In genomic region chrX:14598330-14598729, GRCh38 we compare ENCODE assay signal across 15 cellular contexts.
"Had no signal": no experiment of that assay in that cellular context is flagged by ENCODE, and none has a peak within 500 bp of the region (broad histone marks: within the 10 kb centered on the region; RNA-seq: fewer than 3 reads in every experiment).

No MANE protein-coding gene starts in this region.

- H3K4me3 ChIP-seq: coronary artery, left lung, mucosa of descending colon, ovary, thoracic aorta had no signal

- H3K36me3 ChIP-seq: brain microvascular endothelial cell, left lung, ovary, thoracic aorta had no signal

- H3K27ac ChIP-seq: brain microvascular endothelial cell, coronary artery, foreskin keratinocyte, left lung, ovary, thoracic aorta had no signal

- H3K4me1 ChIP-seq: foreskin keratinocyte, left lung had no signal

- H3K27me3 ChIP-seq: brain microvascular endothelial cell, foreskin keratinocyte, left lung, ovary had no signal

- H3K9me3 ChIP-seq: left lung, mucosa of descending colon, ovary, thoracic aorta had no signal

- DNase-seq: activated CD4-positive, alpha-beta T cell treated with anti-CD3 and anti-CD28 coated beads, Interleukin-2, amount 10 ng/mL, durations not matched to agents 7 days and 5 days; activated CD8-positive, alpha-beta memory T cell treated with anti-CD3 and anti-CD28 coated beads for 24 hours; activated gamma-delta T cell treated with Interleukin-2 at 50 U/mL for 16 hours; amygdala; brain microvascular endothelial cell; effector CD4-positive, alpha-beta T cell; foreskin keratinocyte; left lung; mucosa of descending colon; naive thymus-derived CD4-positive, alpha-beta T cell; ovary; stimulated activated CD4-positive, alpha-beta T cell treated with anti-CD3 and anti-CD28 coated beads, Interleukin-12 subunit alpha, Interleukin-12 subunit beta, amount 100 ng/mL, for 4 hours; stimulated activated CD4-positive, alpha-beta T cell treated with anti-CD3 and anti-CD28 coated beads, Interleukin-2, amount 100 ng/mL, for 24 hours had no signal
